26 cellular contexts compared by ENCODE assay signal in genomic region chr11:72135891-72136676, GRCh38. TPM values are rescaled to one million over a fixed set of nuclear protein-coding genes. Genes with fewer than 3 reads are reported as not detected.
DNase-seq lines count a peak whose midpoint lies in the region; ATAC-seq, FAIRE-seq and TF ChIP-seq lines count a peak whose summit lies in the region.
"Had no signal": no experiment of that assay in that cellular context is flagged by ENCODE, and none has a peak within 500 bp of the region (broad histone marks: within the 10 kb centered on the region; RNA-seq: fewer than 3 reads in every experiment).

No MANE protein-coding gene starts in this region.

- peak; percentile 96 for FAIRE-seq in urothelium cell line (lab: Jason Lieb, UNC)
- FAIRE-seq: GM18507 had no signal

- no peaks in the 10 kb centered on the region for H3K9me3 Mint-ChIP-seq in activated CD8-positive, alpha-beta T cell treated with anti-CD3 and anti-CD28 coated beads for 36 hours
- H3K9me3 Mint-ChIP-seq in activated CD8-positive, alpha-beta T cell treated with anti-CD3 and anti-CD28 coated beads, Interleukin-2, amount 10 ng/mL, durations not matched to agents 7 days and 5 days (ENCODE audit: insufficient read depth) = no peaks in the 10 kb centered on the region

- intact Hi-C loops in activated CD8-positive, alpha-beta T cell treated with anti-CD3 and anti-CD28 coated beads for 36 hours (cut with micrococcal nuclease) = no loop called here

- no peak overlapping the region for H3K4me3 Mint-ChIP-seq in activated CD8-positive, alpha-beta T cell treated with anti-CD3 and anti-CD28 coated beads for 36 hours
- H3K4me3 Mint-ChIP-seq in activated CD8-positive, alpha-beta T cell treated with anti-CD3 and anti-CD28 coated beads, Interleukin-2, amount 10 ng/mL, durations not matched to agents 7 days and 5 days = no peak overlapping the region
- H3K4me3 Mint-ChIP-seq: activated CD4-positive, alpha-beta T cell treated with anti-CD3 and anti-CD28 coated beads for 36 hours; B cell had no signal

- ATAC-seq in activated CD8-positive, alpha-beta T cell treated with anti-CD3 and anti-CD28 coated beads for 36 hours = no peak
- ATAC-seq in activated CD8-positive, alpha-beta T cell treated with anti-CD3 and anti-CD28 coated beads, Interleukin-2, amount 10 ng/mL, durations not matched to agents 7 days and 5 days = no peak
- no peak for ATAC-seq in HG02981 (IDR thresholded peaks at IDR 0.05; ENCODE audit: unreplicated experiment)
- ATAC-seq in HG03196 (IDR thresholded peaks at IDR 0.05; ENCODE audit: unreplicated experiment) = no peak

- no peak for TF ChIP-seq CTCF in activated CD8-positive, alpha-beta T cell treated with anti-CD3 and anti-CD28 coated beads for 36 hours (IDR thresholded peaks at IDR 0.05)

- CTCF ChIA-PET in activated CD8-positive, alpha-beta T cell treated with anti-CD3 and anti-CD28 coated beads for 36 hours (lab: Charles Lee) = interaction anchor here (1.2 to 4.2 kb wide), 2 partner anchors 8 to 47 kb away, joined by 4 to 20 read pairs; no protein-coding TSS in a partner anchor
- CTCF ChIA-PET in activated CD8-positive, alpha-beta T cell treated with anti-CD3 and anti-CD28 coated beads, Interleukin-2, amount 10 ng/mL, durations not matched to agents 7 days and 5 days (lab: Charles Lee) = interaction anchor here (0.9 to 1.4 kb wide), 2 partner anchors 8 to 335 kb away, joined by 4 to 6 read pairs; no protein-coding TSS in a partner anchor

- no peak overlapping the region for H3K27ac Mint-ChIP-seq in activated CD8-positive, alpha-beta T cell treated with anti-CD3 and anti-CD28 coated beads for 36 hours
- no peak overlapping the region for H3K27ac Mint-ChIP-seq in activated CD8-positive, alpha-beta T cell treated with anti-CD3 and anti-CD28 coated beads, Interleukin-2, amount 10 ng/mL, durations not matched to agents 7 days and 5 days
- H3K27ac Mint-ChIP-seq: activated CD4-positive, alpha-beta T cell treated with anti-CD3 and anti-CD28 coated beads for 36 hours; B cell had no signal

- POLR2A ChIA-PET in activated CD8-positive, alpha-beta T cell treated with anti-CD3 and anti-CD28 coated beads for 36 hours (lab: Charles Lee) = no interaction called here
- POLR2A ChIA-PET in activated CD8-positive, alpha-beta T cell treated with anti-CD3 and anti-CD28 coated beads, Interleukin-2, amount 10 ng/mL, durations not matched to agents 7 days and 5 days (lab: Charles Lee) = no interaction called here

- H3K27me3 Mint-ChIP-seq in activated CD8-positive, alpha-beta T cell treated with anti-CD3 and anti-CD28 coated beads for 36 hours = peaks cover 12% of the 10 kb centered on the region
- H3K27me3 Mint-ChIP-seq in activated CD8-positive, alpha-beta T cell treated with anti-CD3 and anti-CD28 coated beads, Interleukin-2, amount 10 ng/mL, durations not matched to agents 7 days and 5 days (ENCODE audit: low read depth) = peaks cover 10% of the 10 kb centered on the region

- H3K36me3 Mint-ChIP-seq in activated CD8-positive, alpha-beta T cell treated with anti-CD3 and anti-CD28 coated beads for 36 hours (ENCODE audit: low read depth) = no peaks in the 10 kb centered on the region
- peaks cover 5% of the 10 kb centered on the region for H3K36me3 Mint-ChIP-seq in activated CD8-positive, alpha-beta T cell treated with anti-CD3 and anti-CD28 coated beads, Interleukin-2, amount 10 ng/mL, durations not matched to agents 7 days and 5 days (ENCODE audit: low read depth)

- peak; percentile 12 for DNase-seq in activated CD8-positive, alpha-beta T cell treated with anti-CD3 and anti-CD28 coated beads for 36 hours
- no peak for DNase-seq in activated CD8-positive, alpha-beta T cell treated with anti-CD3 and anti-CD28 coated beads, Interleukin-2, amount 10 ng/mL, durations not matched to agents 7 days and 5 days
- DNase-seq in glomerular visceral epithelial cell (ENCODE audit: extremely low spot score) (peak; percentile 36), urothelium cell line (ENCODE audit: low spot score) (no peak)
- DNase-seq: activated CD4-positive, alpha-beta T cell treated with anti-CD3 and anti-CD28 coated beads for 36 hours; activated gamma-delta T cell treated with Interleukin-2 at 50 U/mL for 16 hours; Caco-2; effector memory CD4-positive, alpha-beta T cell; head of caudate nucleus; MM.1S; NCI-H1694; NCI-H774; SHP77 treated with DMSO at 0.1 percent for 48 hours; sigmoid colon; stimulated activated naive CD8-positive, alpha-beta T cell treated with anti-CD3 and anti-CD28 coated beads, Interleukin-15, Interleukin-2, amounts not matched to agents 100 U/mL and 50 U/mL, for 24 hours had no signal

- H3K4me1 Mint-ChIP-seq in activated CD8-positive, alpha-beta T cell treated with anti-CD3 and anti-CD28 coated beads for 36 hours (ENCODE audit: low read depth) = peaks cover 8% of the 10 kb centered on the region
- H3K4me1 Mint-ChIP-seq in activated CD8-positive, alpha-beta T cell treated with anti-CD3 and anti-CD28 coated beads, Interleukin-2, amount 10 ng/mL, durations not matched to agents 7 days and 5 days (ENCODE audit: low read depth) = peaks cover 14% of the 10 kb centered on the region
- H3K4me1 Mint-ChIP-seq: B cell had no signal

RNA-seq across cellular contexts. Expression of gene FOLR3, which starts 0.6 kb away (rescaled TPM):
- total RNA-seq in activated CD8-positive, alpha-beta T cell treated with anti-CD3 and anti-CD28 coated beads for 36 hours = not detected
- not detected for total RNA-seq in activated CD8-positive, alpha-beta T cell treated with anti-CD3 and anti-CD28 coated beads, Interleukin-2, amount 10 ng/mL, durations not matched to agents 7 days and 5 days
- total RNA-seq: activated CD4-positive, alpha-beta T cell treated with anti-CD3 and anti-CD28 coated beads for 36 hours; ascending aorta; B cell; Caco-2; cerebellum; myocyte; OCI-LY7; sigmoid colon; transverse colon had no signal

RNA-seq across cellular contexts. Expression of gene ANAPC15, which starts 23.6 kb away (rescaled TPM):
- total RNA-seq in activated CD8-positive, alpha-beta T cell treated with anti-CD3 and anti-CD28 coated beads for 36 hours = 10 to 100 TPM; 66.0 to 67.4 TPM
- 10 to 100 TPM; 62.9 to 69.5 TPM for total RNA-seq in activated CD8-positive, alpha-beta T cell treated with anti-CD3 and anti-CD28 coated beads, Interleukin-2, amount 10 ng/mL, durations not matched to agents 7 days and 5 days
- total RNA-seq: ascending aorta had no signal

RNA-seq across cellular contexts. Expression of gene TOMT, which starts 30.4 kb away (rescaled TPM):
- total RNA-seq in activated CD8-positive, alpha-beta T cell treated with anti-CD3 and anti-CD28 coated beads for 36 hours = not detected
- not detected for total RNA-seq in activated CD8-positive, alpha-beta T cell treated with anti-CD3 and anti-CD28 coated beads, Interleukin-2, amount 10 ng/mL, durations not matched to agents 7 days and 5 days
- total RNA-seq: activated CD4-positive, alpha-beta T cell treated with anti-CD3 and anti-CD28 coated beads for 36 hours; ascending aorta; B cell; Caco-2; cerebellum; fibroblast of lung; lung; myocyte; OCI-LY7; sigmoid colon; transverse colon had no signal

RNA-seq across cellular contexts. Expression of gene LAMTOR1, which starts 33.0 kb away (rescaled TPM):
- total RNA-seq in activated CD8-positive, alpha-beta T cell treated with anti-CD3 and anti-CD28 coated beads for 36 hours = 10 to 100 TPM; 50.3 to 52.4 TPM
- total RNA-seq in activated CD8-positive, alpha-beta T cell treated with anti-CD3 and anti-CD28 coated beads, Interleukin-2, amount 10 ng/mL, durations not matched to agents 7 days and 5 days = 10 to 100 TPM; 72.7 to 77.0 TPM

RNA-seq across cellular contexts. Expression of gene LRRC51, which starts 55.4 kb away (rescaled TPM):
- total RNA-seq in activated CD8-positive, alpha-beta T cell treated with anti-CD3 and anti-CD28 coated beads for 36 hours = 1 to 10 TPM; 7.0 to 7.7 TPM
- total RNA-seq in activated CD8-positive, alpha-beta T cell treated with anti-CD3 and anti-CD28 coated beads, Interleukin-2, amount 10 ng/mL, durations not matched to agents 7 days and 5 days = 1 to 10 TPM; 6.9 to 7.0 TPM

Comparison
In these comparisons a context has a peak if more than half of its experiments do, and no peak if none do; other contexts are left out.
1. DNase-seq: peak in activated CD8-positive, alpha-beta T cell treated with anti-CD3 and anti-CD28 coated beads for 36 hours (single experiment) and glomerular visceral epithelial cell (single experiment); none in activated CD8-positive, alpha-beta T cell treated with anti-CD3 and anti-CD28 coated beads, Interleukin-2, amount 10 ng/mL, durations not matched to agents 7 days and 5 days (single experiment) and urothelium cell line (single experiment).